8 cellular contexts compared by ENCODE assay signal in genomic region chr17:18960803-18961511, GRCh38. TPM values are rescaled to one million over a fixed set of nuclear protein-coding genes. Genes with fewer than 3 reads are reported as not detected.
DNase-seq lines count a peak whose midpoint lies in the region; ATAC-seq, FAIRE-seq and TF ChIP-seq lines count a peak whose summit lies in the region.

No MANE protein-coding gene starts in this region.

- CTCF ChIA-PET in GM12878 (lab: Yijun Ruan, JAX) = interaction anchor here (0.6 to 2.4 kb wide), 42 partner anchors 9 to 335 kb away, joined by 3 to 14 read pairs (median 4); partner anchors contain the start of genes FAM83G and SLC5A10

- H4K20me1 ChIP-seq in DND-41 (ENCODE audit: insufficient read depth, low read length) = peaks cover 12% of the 10 kb centered on the region
- H4K20me1 ChIP-seq in GM12878 (ENCODE audit: control insufficient read depth, insufficient read depth) = no peaks in the 10 kb centered on the region

- intact Hi-C loops in GM12878 (cut with micrococcal nuclease; ENCODE audit: unreplicated experiment) = no loop called here

- no peak overlapping the region for H2AFZ ChIP-seq in DND-41 (ENCODE audit: low read depth, low read length)
- peak overlapping the region; percentile 42 for H2AFZ ChIP-seq in GM12878 (ENCODE audit: control insufficient read depth, low read depth, low read length)

- POLR2A ChIA-PET in GM12878 (lab: Charles Lee) = interaction anchor here (0.7 to 0.8 kb wide), 2 partner anchors 37 to 106 kb away, joined by 3 read pairs; no protein-coding TSS in a partner anchor

- peak; percentile 85 for TF ChIP-seq RAD21 in GM12878 (IDR thresholded peaks at IDR 0.05; ENCODE audit: insufficient read depth, low read depth, low read length)

- TF ChIP-seq CTCF in DND-41 (IDR thresholded peaks at IDR 0.05; ENCODE audit: borderline replicate concordance, extremely low read depth, low read length, poor library complexity, severe bottlenecking) (peak; percentile 89), GM12878 (IDR thresholded peaks at IDR 0.05 in 2 of 3, conservative IDR thresholded peaks at IDR 0.05 in 1 of 3; ENCODE audit: control insufficient read depth in 2 of 3, extremely low read depth in 1 of 3, insufficient read depth in 1 of 3, low read depth in 3 of 3, low read length in 3 of 3) (peak; percentile 93 to 95 (median 95); a peak in 5 of 6 replicates)

- in situ Hi-C loops in GM12878 (cut with MboI) = no loop called here

- H3K27me3 ChIP-seq in DND-41 (ENCODE audit: insufficient read depth, low read length, poor library complexity) = no peaks in the 10 kb centered on the region
- no peaks in the 10 kb centered on the region for H3K27me3 ChIP-seq in GM12878 (replicated peaks in 1 of 2; ENCODE audit: control insufficient read depth in 2 of 2, insufficient read depth in 2 of 2, low read length in 1 of 2)

- no peaks in the 10 kb centered on the region for H3K9me3 ChIP-seq in DND-41 (ENCODE audit: insufficient read depth, low read length, severe bottlenecking)
- H3K9me3 ChIP-seq in GM12878 (replicated peaks; ENCODE audit: control insufficient read depth, insufficient read depth, low read length) = no peaks in the 10 kb centered on the region

- RAD21 ChIA-PET in GM12878 (lab: Charles Lee; ENCODE audit: unreplicated experiment) = interaction anchor here (0.6 to 1.8 kb wide), 17 partner anchors 11 to 335 kb away, joined by 3 to 13 read pairs (median 4); partner anchors contain the start of genes FAM83G and PRPSAP2

- H3K9ac ChIP-seq in DND-41 (ENCODE audit: low read depth, low read length) (no peak overlapping the region), GM12878 (ENCODE audit: control insufficient read depth, insufficient read depth, low read length) (no peak overlapping the region)

- H3K27ac ChIP-seq in DND-41 (ENCODE audit: low read length) (no peak overlapping the region), GM12878 (ENCODE audit: control insufficient read depth, insufficient read depth) (peak overlapping the region; percentile 25)

- TF ChIP-seq POLR2A in H54 (IDR thresholded peaks at IDR 0.05; ENCODE audit: low read depth, low read length) = no peak
- no peak for TF ChIP-seq POLR2A in GM12878 (IDR thresholded peaks at IDR 0.05; ENCODE audit: low read depth, low read length)

- SMC1A ChIA-PET in GM12878 (lab: Charles Lee; ENCODE audit: uncharacterized antibody, unreplicated experiment) = interaction anchor here (0.7 to 2.0 kb wide), 15 partner anchors 22 to 335 kb away, joined by 3 to 9 read pairs (median 3); no protein-coding TSS in a partner anchor

- FAIRE-seq in H54 (lab: Jason Lieb, UNC) (no peak), GM12878 (lab: Jason Lieb, UNC) (peak; percentile 73)

- no peaks in the 10 kb centered on the region for H3K36me3 ChIP-seq in DND-41 (ENCODE audit: insufficient read depth, low read length)
- H3K36me3 ChIP-seq in GM12878 (ENCODE audit: control insufficient read depth in 2 of 2, insufficient read depth in 2 of 2, low read length in 1 of 2) = no peaks in the 10 kb centered on the region

- ATAC-seq in DND-41 (ENCODE audit: insufficient read depth, low read depth) (peak; percentile 87), GM12878 (peak; percentile 96)

- no peak for TF ChIP-seq EP300 in GM12878 (IDR thresholded peaks at IDR 0.05; ENCODE audit: borderline replicate concordance in 1 of 2, control insufficient read depth in 1 of 2, low read depth in 2 of 2, low read length in 2 of 2)

- no peaks in the 10 kb centered on the region for H3K79me2 ChIP-seq in DND-41 (ENCODE audit: insufficient read depth, low read length)
- no peaks in the 10 kb centered on the region for H3K79me2 ChIP-seq in GM12878 (ENCODE audit: control insufficient read depth, insufficient read depth, low read length)

- H3K4me1 ChIP-seq in DND-41 (ENCODE audit: insufficient read depth, low read length) (no peaks in the 10 kb centered on the region), GM12878 (ENCODE audit: control insufficient read depth, insufficient read depth, low read length) (peaks cover 10% of the 10 kb centered on the region)

- 15% methylated on average over 17 of the region's 17 CpGs for WGBS in GM12878 (ENCODE audit: insufficient coverage, insufficient replicate concordance, low lambda C conversion rate, missing lambda C conversion rate)

- H3K4me3 ChIP-seq in DND-41 (ENCODE audit: low read depth in 1 of 2, low read length in 2 of 2) = no peak overlapping the region
- H3K4me3 ChIP-seq in GM12878 = no peak overlapping the region

- H3K4me2 ChIP-seq in DND-41 (ENCODE audit: insufficient read depth, low read length) (no peak overlapping the region), GM12878 (ENCODE audit: control insufficient read depth, insufficient read depth) (peak overlapping the region; percentile 48)

- DNase-seq in DND-41 = peak; percentile 63
- peak; percentile 79 for DNase-seq in H54 (ENCODE audit: insufficient read length, low spot score)
- DNase-seq in NCI-H1048 (lab: John Stamatoyannopoulos, UW) = peak; percentile 27
- peak; percentile 82 for DNase-seq in UCSD-AML1 (lab: John Stamatoyannopoulos, UW; ENCODE audit: unreplicated experiment)
- peak; percentile 44 for DNase-seq in GM12878 (ENCODE audit: low read depth, low spot score)
- DNase-seq in iPS-NIHi7 (ENCODE audit: extremely low spot score) = peak; percentile 94
- peak; percentile 48 to 73 for DNase-seq in stimulated activated CD4-positive, alpha-beta T cell treated with anti-CD3 and anti-CD28 coated beads, Interleukin-1b, Interleukin-23, amount 100 ng/mL, for 1 hour (ENCODE audit: low read depth in 2 of 2)
- DNase-seq in amniotic stem cell (lab: John Stamatoyannopoulos, UW) = no peak

- BruUV-seq in GM12878 (replicated peaks; lab: Mats Ljungman, UMichigan) = no TSS peak

TF ChIP-seq in GM12878, 131 proteins besides CTCF, POLR2A, EP300 and RAD21 (continues in another document):
- peak; percentile 74 for TF ChIP-seq SMARCA5 (IDR thresholded peaks at IDR 0.05)
- no peak for TF ChIP-seq CREM (IDR thresholded peaks at IDR 0.05; ENCODE audit: low read depth)
- TF ChIP-seq NBN (IDR thresholded peaks at IDR 0.05) = peak; percentile 66
- TF ChIP-seq FOXM1 (IDR thresholded peaks at IDR 0.05; ENCODE audit: low read depth, low read length) = no peak
- TF ChIP-seq KDM1A (IDR thresholded peaks at IDR 0.05; ENCODE audit: borderline replicate concordance) = no peak
- 0 out of 2 replicates have a peak, but pooled peaks have one; percentile 60 for TF ChIP-seq TBL1XR1 (IDR thresholded peaks at IDR 0.05; ENCODE audit: low read depth, low read length)
- no peak for TF ChIP-seq PAX8 (IDR thresholded peaks at IDR 0.05)
- no peak for TF ChIP-seq PKNOX1 (IDR thresholded peaks at IDR 0.05)

RNA-seq across cellular contexts. Expression of gene SLC5A10, which starts 9.0 kb away (rescaled TPM):
- not detected in 2 replicates for total RNA-seq in GM12878 (2013; cell fraction: nucleolus; rRNA removed)
- total RNA-seq in GM12878 (2014; rRNA removed) (under 0.01 TPM in 1 of 2 replicates, not detected in the other), GM12878 (2014; rRNA removed; fragmentation: Illumina TruSeq; extraction: Trizol) (not detected in 2 replicates), GM12878 (2021) (not detected in 2 replicates)
- polyA plus RNA-seq in GM12878 (2011; ENCODE audit: low read depth) = 0.47 TPM
- polyA plus RNA-seq in GM12878 (2011; rRNA removed) (not detected in 2 replicates), GM12878 (2014; fragmentation: Illumina TruSeq; extraction: Trizol) (not detected in 2 replicates), GM12878 (2014; fragmentation: Nextera tagmentation; extraction: Ambion mirVana) (under 1 TPM; 0.03 to 0.18 TPM), GM12878 (2014; rRNA removed) (0.03 and 0.13 TPM in 2 replicates), GM12878 (2016; fragmentation: Nextera tagmentation; extraction: Ambion mirVana) (under 1 TPM; 0.07 to 0.08 TPM)
- not detected in 2 replicates for polyA plus RNA-seq in GM12878 (2011; cell fraction: cytosol; rRNA removed)
- not detected in 2 replicates for polyA plus RNA-seq in GM12878 (2011; cell fraction: nucleus; rRNA removed)
- 1.5 and 1.6 TPM in 2 replicates for polyA plus RNA-seq in GM12878 (2012)
- polyA minus RNA-seq in GM12878 (2011; rRNA and poly(A)+ RNA removed) = not detected in 2 replicates
- not detected in 2 replicates for polyA minus RNA-seq in GM12878 (2011; cell fraction: cytosol; rRNA and poly(A)+ RNA removed)
- polyA minus RNA-seq in GM12878 (2011; cell fraction: nucleus; rRNA and poly(A)+ RNA removed) = not detected in 2 replicates

RNA-seq across cellular contexts. Expression of gene FAM83G, which starts 43.6 kb away (rescaled TPM):
- total RNA-seq in GM12878 (2013; cell fraction: nucleolus; rRNA removed) = 23.3 and 27.2 TPM in 2 replicates
- total RNA-seq in GM12878 (2014; rRNA removed) (14.1 and 14.8 TPM in 2 replicates), GM12878 (2014; rRNA removed; fragmentation: Illumina TruSeq; extraction: Trizol) (5.8 and 6.9 TPM in 2 replicates), GM12878 (2021) (15.1 and 16.7 TPM in 2 replicates)
- polyA plus RNA-seq in GM12878 (2011; ENCODE audit: low read depth) = 1.5 TPM
- polyA plus RNA-seq in GM12878 (2011; rRNA removed) (3.8 and 7.5 TPM in 2 replicates), GM12878 (2014; fragmentation: Illumina TruSeq; extraction: Trizol) (3.3 and 5.9 TPM in 2 replicates), GM12878 (2014; fragmentation: Nextera tagmentation; extraction: Ambion mirVana) (under 1 TPM; 0.03 to 0.07 TPM), GM12878 (2014; rRNA removed) (11.7 and 13.1 TPM in 2 replicates), GM12878 (2016; fragmentation: Nextera tagmentation; extraction: Ambion mirVana) (1 to 10 TPM; 5.0 to 6.0 TPM)
- polyA plus RNA-seq in GM12878 (2011; cell fraction: cytosol; rRNA removed) = 8.7 and 11.9 TPM in 2 replicates
- 32.3 and 34.6 TPM in 2 replicates for polyA plus RNA-seq in GM12878 (2011; cell fraction: nucleus; rRNA removed)
- polyA plus RNA-seq in GM12878 (2012) = 5.1 and 5.5 TPM in 2 replicates
- polyA minus RNA-seq in GM12878 (2011; rRNA and poly(A)+ RNA removed) = 7.5 and 14.2 TPM in 2 replicates
- polyA minus RNA-seq in GM12878 (2011; cell fraction: cytosol; rRNA and poly(A)+ RNA removed) = 5.8 and 6.5 TPM in 2 replicates
- polyA minus RNA-seq in GM12878 (2011; cell fraction: nucleus; rRNA and poly(A)+ RNA removed) = 8.9 and 13.5 TPM in 2 replicates
